In the genomic region with DNA sequence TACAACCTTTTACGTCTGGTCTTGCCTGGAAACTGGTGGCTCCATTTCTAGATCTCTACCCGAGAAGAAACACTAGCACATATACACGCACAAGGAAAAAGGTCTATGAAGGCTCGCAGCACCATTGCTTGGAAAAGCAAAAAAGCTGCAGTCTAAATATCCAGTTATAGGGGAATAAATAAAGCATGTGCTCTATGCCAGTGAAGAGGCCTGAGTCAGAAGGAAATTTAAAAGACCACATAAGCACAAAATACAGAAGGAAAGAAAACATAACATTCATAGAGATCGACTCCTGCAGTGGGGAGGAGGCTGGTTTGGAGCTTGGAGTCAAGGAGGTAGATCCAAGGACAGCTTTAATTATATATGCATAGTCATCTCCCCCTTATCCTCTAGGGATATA, we compare ENCODE assay signal across 22 cellular contexts.
A peak's percentile ranks its signal among the peaks of the same experiment; 100 is the strongest.
DNase-seq lines count a peak whose midpoint lies in the region; ATAC-seq and TF ChIP-seq lines count a peak whose summit lies in the region.
"Had no signal": no experiment of that assay in that cellular context is flagged by ENCODE, and none has a peak within 500 bp of the region (broad histone marks: within the 10 kb centered on the region; RNA-seq: fewer than 3 reads in every experiment).

No MANE protein-coding gene starts in this region.

- H3K4me3 ChIP-seq in muscle layer of colon (ENCODE audit: low read depth in 1 of 2, low read length in 2 of 2) (no peak overlapping the region), thoracic aorta (no peak overlapping the region), lower leg skin (ENCODE audit: low read depth, poor library complexity, severe bottlenecking) (no peak overlapping the region)
- H3K4me3 ChIP-seq: spleen had no signal

- peaks cover 76% of the 10 kb centered on the region for H3K4me1 ChIP-seq in muscle layer of colon (ENCODE audit: insufficient read depth, low read length)
- H3K4me1 ChIP-seq in thoracic aorta (ENCODE audit: control insufficient read depth in 1 of 2, low read depth in 2 of 2), result peaks cover 17 to 94% of the 10 kb centered on the region in 2 donors
- H3K4me1 ChIP-seq: spleen had no signal

- 87 to 88% methylated on average over 5 of the region's 5 CpGs for WGBS in lower leg skin, 2 donors

- POLR2A ChIA-PET in activated naive CD8-positive, alpha-beta T cell treated with anti-CD3 and anti-CD28 coated beads, Interleukin-2, amount 10 ng/mL, durations not matched to agents 7 days and 5 days (lab: Charles Lee), result no interaction called here

- no peak for TF ChIP-seq POLR2A in lower leg skin (IDR thresholded peaks at IDR 0.05)

- H3K9me3 ChIP-seq in muscle layer of colon (ENCODE audit: low read length) (no peaks in the 10 kb centered on the region), thoracic aorta (no peaks in the 10 kb centered on the region)
- H3K9me3 ChIP-seq: spleen had no signal

- H3K27me3 ChIP-seq in muscle layer of colon (ENCODE audit: control insufficient read depth in 1 of 2, insufficient read depth in 2 of 2, low read length in 2 of 2), result no peaks in the 10 kb centered on the region
- H3K27me3 ChIP-seq in thoracic aorta (replicated peaks; ENCODE audit: insufficient read depth), result no peaks in the 10 kb centered on the region
- H3K27me3 ChIP-seq: spleen had no signal

- intact Hi-C loops in lower leg skin (cut with DNase I; ENCODE audit: low total_unique reads), result no loop called here

- no peak for DNase-seq in activated naive CD8-positive, alpha-beta T cell treated with anti-CD3 and anti-CD28 coated beads, Interleukin-2, amount 10 ng/mL, durations not matched to agents 7 days and 5 days
- DNase-seq in activated naive CD8-positive, alpha-beta T cell treated with anti-CD3 and anti-CD28 coated beads, Interleukin-2, amount 50 U/mL, for 24 hours, result no peak
- no peak for DNase-seq in chondrocyte (ENCODE audit: low spot score)
- DNase-seq in thoracic aorta (ENCODE audit: low spot score), result no peak
- DNase-seq in NCI-H1105 treated with DMSO at 0.1 percent for 48 hours (lab: John Stamatoyannopoulos, UW), result no peak
- DNase-seq in lower leg skin (ENCODE audit: low spot score in 2 of 2), result no peak
- no peak for DNase-seq in hypothalamus (lab: John Stamatoyannopoulos, UW)
- DNase-seq: activated CD4-positive, CD25-positive, alpha-beta regulatory T cell treated with anti-CD3 and anti-CD28 coated beads, Interleukin-2, amount 50 U/mL, for 72 hours; activated naive CD4-positive, alpha-beta T cell treated with anti-CD3 and anti-CD28 coated beads, Interleukin-2, amount 50 U/mL, for 16 hours; activated T-cell treated with anti-CD3 and anti-CD28 coated beads, Interleukin-2, amount 50 U/mL, for 4 hours; AML-193; HCEC 1CT; hippocampal formation; NCI-H2107; NCI-H510A; RPMI8226; spleen; stimulated activated CD4-positive, alpha-beta T cell treated with anti-CD3 and anti-CD28 coated beads, Interleukin-4, amount 100 ng/mL, for 4 hours; T1000 had no signal

- no peaks in the 10 kb centered on the region for H3K4me1 Mint-ChIP-seq in activated naive CD8-positive, alpha-beta T cell treated with anti-CD3 and anti-CD28 coated beads, Interleukin-2, amount 10 ng/mL, durations not matched to agents 7 days and 5 days
- H3K4me1 Mint-ChIP-seq in activated naive CD8-positive, alpha-beta T cell treated with anti-CD3 and anti-CD28 coated beads, Interleukin-2, amount 50 U/mL, for 24 hours, result no peaks in the 10 kb centered on the region
- H3K4me1 Mint-ChIP-seq in chondrocyte (ENCODE audit: low read depth), result peaks cover 56% of the 10 kb centered on the region
- H3K4me1 Mint-ChIP-seq: memory B cell had no signal

- no peaks in the 10 kb centered on the region for H3K9me3 Mint-ChIP-seq in activated naive CD8-positive, alpha-beta T cell treated with anti-CD3 and anti-CD28 coated beads, Interleukin-2, amount 10 ng/mL, durations not matched to agents 7 days and 5 days
- no peaks in the 10 kb centered on the region for H3K9me3 Mint-ChIP-seq in activated naive CD8-positive, alpha-beta T cell treated with anti-CD3 and anti-CD28 coated beads, Interleukin-2, amount 50 U/mL, for 24 hours
- peaks cover 1% of the 10 kb centered on the region for H3K9me3 Mint-ChIP-seq in chondrocyte (ENCODE audit: low read depth)
- H3K9me3 Mint-ChIP-seq: activated T-cell treated with anti-CD3 and anti-CD28 coated beads, Interleukin-2, amount 50 U/mL, for 4 hours; memory B cell had no signal

- peaks cover 6% of the 10 kb centered on the region for H3K27me3 Mint-ChIP-seq in activated naive CD8-positive, alpha-beta T cell treated with anti-CD3 and anti-CD28 coated beads, Interleukin-2, amount 10 ng/mL, durations not matched to agents 7 days and 5 days
- H3K27me3 Mint-ChIP-seq in activated naive CD8-positive, alpha-beta T cell treated with anti-CD3 and anti-CD28 coated beads, Interleukin-2, amount 50 U/mL, for 24 hours, result peaks cover 4% of the 10 kb centered on the region
- no peaks in the 10 kb centered on the region for H3K27me3 Mint-ChIP-seq in chondrocyte (ENCODE audit: low read depth)

- TF ChIP-seq CTCF in chondrocyte (IDR thresholded peaks at IDR 0.05) (no peak), thoracic aorta (IDR thresholded peaks at IDR 0.05) (no peak), lower leg skin (IDR thresholded peaks at IDR 0.05) (no peak)

- H3K36me3 Mint-ChIP-seq in activated naive CD8-positive, alpha-beta T cell treated with anti-CD3 and anti-CD28 coated beads, Interleukin-2, amount 10 ng/mL, durations not matched to agents 7 days and 5 days, result no peaks in the 10 kb centered on the region
- no peaks in the 10 kb centered on the region for H3K36me3 Mint-ChIP-seq in activated naive CD8-positive, alpha-beta T cell treated with anti-CD3 and anti-CD28 coated beads, Interleukin-2, amount 50 U/mL, for 24 hours (ENCODE audit: low read depth)
- no peaks in the 10 kb centered on the region for H3K36me3 Mint-ChIP-seq in chondrocyte (ENCODE audit: low read depth)
- H3K36me3 Mint-ChIP-seq: memory B cell had no signal

- H3K36me3 ChIP-seq in muscle layer of colon (ENCODE audit: insufficient read depth, low read length) (no peaks in the 10 kb centered on the region), thoracic aorta (no peaks in the 10 kb centered on the region)
- H3K36me3 ChIP-seq: spleen had no signal

- H3K27ac ChIP-seq in muscle layer of colon (ENCODE audit: low read depth, low read length) (peak overlapping the region; percentile 87), thoracic aorta (peak overlapping the region; percentile 32 to 92)
- H3K27ac ChIP-seq: 22Rv1, spleen had no signal

- ATAC-seq in activated naive CD8-positive, alpha-beta T cell treated with anti-CD3 and anti-CD28 coated beads, Interleukin-2, amount 10 ng/mL, durations not matched to agents 7 days and 5 days (ENCODE audit: low read depth), result no peak
- ATAC-seq in activated naive CD8-positive, alpha-beta T cell treated with anti-CD3 and anti-CD28 coated beads, Interleukin-2, amount 50 U/mL, for 24 hours, result no peak
- no peak for ATAC-seq in thoracic aorta (ENCODE audit: insufficient number of reproducible peaks, low FRiP score, low read depth)
- ATAC-seq: activated T-cell treated with anti-CD3 and anti-CD28 coated beads, Interleukin-2, amount 50 U/mL, for 4 hours had no signal

- H3K4me3 Mint-ChIP-seq in activated naive CD8-positive, alpha-beta T cell treated with anti-CD3 and anti-CD28 coated beads, Interleukin-2, amount 10 ng/mL, durations not matched to agents 7 days and 5 days, result no peak overlapping the region
- no peak overlapping the region for H3K4me3 Mint-ChIP-seq in activated naive CD8-positive, alpha-beta T cell treated with anti-CD3 and anti-CD28 coated beads, Interleukin-2, amount 50 U/mL, for 24 hours
- H3K4me3 Mint-ChIP-seq in chondrocyte (ENCODE audit: unreplicated experiment), result no peak overlapping the region
- H3K4me3 Mint-ChIP-seq: activated T-cell treated with anti-CD3 and anti-CD28 coated beads, Interleukin-2, amount 50 U/mL, for 4 hours; memory B cell had no signal

- H3K9ac ChIP-seq in muscle layer of colon (ENCODE audit: low read length), result no peak overlapping the region

- peak overlapping the region; percentile 33 for H3K27ac Mint-ChIP-seq in activated naive CD8-positive, alpha-beta T cell treated with anti-CD3 and anti-CD28 coated beads, Interleukin-2, amount 10 ng/mL, durations not matched to agents 7 days and 5 days
- H3K27ac Mint-ChIP-seq in activated naive CD8-positive, alpha-beta T cell treated with anti-CD3 and anti-CD28 coated beads, Interleukin-2, amount 50 U/mL, for 24 hours, result no peak overlapping the region
- peak overlapping the region; percentile 0 for H3K27ac Mint-ChIP-seq in chondrocyte (ENCODE audit: unreplicated experiment)
- H3K27ac Mint-ChIP-seq: memory B cell had no signal
